In the genomic region with DNA sequence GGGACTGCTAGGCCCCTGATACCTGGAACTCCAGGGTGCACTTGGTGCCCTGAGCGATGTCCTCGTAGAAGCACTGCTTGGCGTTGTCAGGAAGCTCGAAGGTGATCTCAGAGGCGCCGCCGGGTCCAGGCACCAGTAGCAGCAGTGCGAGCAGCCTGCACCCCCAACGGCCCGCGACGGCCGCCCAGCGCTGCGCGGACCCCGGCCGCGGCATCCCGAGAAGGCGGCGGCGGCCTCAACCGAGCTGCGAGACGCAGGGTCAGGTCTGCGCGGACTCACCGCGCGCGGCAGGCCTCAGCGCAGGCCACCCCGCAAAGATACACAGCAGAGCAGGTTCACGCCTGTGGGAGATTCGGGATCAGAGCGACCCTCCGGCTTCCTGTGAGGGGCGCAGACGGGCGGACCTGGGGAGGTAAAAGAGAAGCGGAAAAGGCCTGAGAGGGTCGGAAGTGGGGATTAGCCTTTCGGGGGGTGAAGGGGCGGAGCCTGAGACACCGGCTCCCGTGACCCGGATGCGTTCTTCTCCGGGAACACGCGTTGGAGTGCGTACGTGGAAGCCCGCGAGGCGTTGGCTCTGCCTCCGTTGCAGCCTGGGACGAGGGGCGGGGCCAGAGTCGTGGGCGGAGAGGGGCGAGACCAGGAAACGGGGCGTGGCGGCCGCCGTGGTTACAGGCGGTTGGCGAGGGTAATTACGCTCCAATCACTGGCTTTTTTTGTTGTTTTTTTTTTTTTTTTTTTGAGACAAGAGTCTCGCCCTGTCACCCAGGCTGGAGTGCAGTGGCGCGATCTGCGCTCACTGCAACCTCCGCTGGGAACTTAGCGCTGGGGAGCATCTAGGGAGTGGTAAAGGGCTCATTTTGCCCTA, we compare ENCODE assay signal across 1 cellular context.
TF ChIP-seq lines count a peak whose summit lies in the region.

A gene (minus strand): TSS at position 458 of the 865 bp plus-strand sequence. CDS start 244 bp downstream, at position 214.

TF ChIP-seq in HepG2, 621 proteins besides CTCF, POLR2A, EP300 and RAD21 (continued from another document and continues in another):
- TF ChIP-seq, protein P1, sequence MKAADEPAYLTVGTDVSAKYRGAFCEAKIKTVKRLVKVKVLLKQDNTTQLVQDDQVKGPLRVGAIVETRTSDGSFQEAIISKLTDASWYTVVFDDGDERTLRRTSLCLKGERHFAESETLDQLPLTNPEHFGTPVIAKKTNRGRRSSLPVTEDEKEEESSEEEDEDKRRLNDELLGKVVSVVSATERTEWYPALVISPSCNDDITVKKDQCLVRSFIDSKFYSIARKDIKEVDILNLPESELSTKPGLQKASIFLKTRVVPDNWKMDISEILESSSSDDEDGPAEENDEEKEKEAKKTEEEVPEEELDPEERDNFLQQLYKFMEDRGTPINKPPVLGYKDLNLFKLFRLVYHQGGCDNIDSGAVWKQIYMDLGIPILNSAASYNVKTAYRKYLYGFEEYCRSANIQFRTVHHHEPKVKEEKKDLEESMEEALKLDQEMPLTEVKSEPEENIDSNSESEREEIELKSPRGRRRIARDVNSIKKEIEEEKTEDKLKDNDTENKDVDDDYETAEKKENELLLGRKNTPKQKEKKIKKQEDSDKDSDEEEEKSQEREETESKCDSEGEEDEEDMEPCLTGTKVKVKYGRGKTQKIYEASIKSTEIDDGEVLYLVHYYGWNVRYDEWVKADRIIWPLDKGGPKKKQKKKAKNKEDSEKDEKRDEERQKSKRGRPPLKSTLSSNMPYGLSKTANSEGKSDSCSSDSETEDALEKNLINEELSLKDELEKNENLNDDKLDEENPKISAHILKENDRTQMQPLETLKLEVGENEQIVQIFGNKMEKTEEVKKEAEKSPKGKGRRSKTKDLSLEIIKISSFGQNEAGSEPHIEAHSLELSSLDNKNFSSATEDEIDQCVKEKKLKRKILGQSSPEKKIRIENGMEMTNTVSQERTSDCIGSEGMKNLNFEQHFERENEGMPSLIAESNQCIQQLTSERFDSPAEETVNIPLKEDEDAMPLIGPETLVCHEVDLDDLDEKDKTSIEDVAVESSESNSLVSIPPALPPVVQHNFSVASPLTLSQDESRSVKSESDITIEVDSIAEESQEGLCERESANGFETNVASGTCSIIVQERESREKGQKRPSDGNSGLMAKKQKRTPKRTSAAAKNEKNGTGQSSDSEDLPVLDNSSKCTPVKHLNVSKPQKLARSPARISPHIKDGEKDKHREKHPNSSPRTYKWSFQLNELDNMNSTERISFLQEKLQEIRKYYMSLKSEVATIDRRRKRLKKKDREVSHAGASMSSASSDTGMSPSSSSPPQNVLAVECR (CRISPR knock-in tag; IDR thresholded peaks at IDR 0.05; ENCODE audit: borderline replicate concordance), result peak; percentile 92; the same call in 1 of the 2 replicates
- TF ChIP-seq SAP130 (CRISPR knock-in tag; IDR thresholded peaks at IDR 0.05; ENCODE audit: low read depth) (peak; percentile 96), ZNF33B (CRISPR knock-in tag; IDR thresholded peaks at IDR 0.05) (peak; percentile 77; the same call in 1 of the 2 replicates), SALL1 (CRISPR knock-in tag; IDR thresholded peaks at IDR 0.05) (peak; percentile 86), MXD4 (CRISPR knock-in tag; IDR thresholded peaks at IDR 0.05) (peak; percentile 42; the same call in 1 of the 2 replicates), ZNF614 (CRISPR knock-in tag; IDR thresholded peaks at IDR 0.05; ENCODE audit: borderline replicate concordance) (peak; percentile 67), KLF16 (CRISPR knock-in tag; IDR thresholded peaks at IDR 0.05) (peak; percentile 47 to 85; a peak in 2 of 4 replicates), ZNF225 (CRISPR knock-in tag; IDR thresholded peaks at IDR 0.05) (peak; percentile 83; the same call in 1 of the 2 replicates), ZZZ3 (CRISPR knock-in tag; IDR thresholded peaks at IDR 0.05; ENCODE audit: borderline replicate concordance) (no peak; the same call in 1 of the 2 replicates), ZNF619 (CRISPR knock-in tag; IDR thresholded peaks at IDR 0.05) (peak; percentile 59; the same call in 1 of the 2 replicates), NONO (IDR thresholded peaks at IDR 0.05) (no peak), NONO (CRISPR knock-in tag; conservative IDR thresholded peaks at IDR 0.05) (peak; percentile 74), ATF1 (CRISPR knock-in tag; IDR thresholded peaks at IDR 0.05) (peak; percentile 76), ZNF468 (CRISPR knock-in tag; IDR thresholded peaks at IDR 0.05) (no peak), KAT7 (CRISPR knock-in tag; IDR thresholded peaks at IDR 0.05; ENCODE audit: borderline replicate concordance) (peak; percentile 88), ZFP82 (CRISPR knock-in tag; IDR thresholded peaks at IDR 0.05; ENCODE audit: borderline replicate concordance) (peak; percentile 90), PTBP1 (IDR thresholded peaks at IDR 0.05; ENCODE audit: low read depth, low read length, poor library complexity, severe bottlenecking) (no peak), CENPX (CRISPR knock-in tag; IDR thresholded peaks at IDR 0.05) (no peak), ELF3 (CRISPR knock-in tag; IDR thresholded peaks at IDR 0.05) (peak; percentile 87), ZNF792 (CRISPR knock-in tag; IDR thresholded peaks at IDR 0.05) (0 out of 2 replicates have a peak, but pooled peaks have one; percentile 25), NFYC (CRISPR knock-in tag; IDR thresholded peaks at IDR 0.05) (peak; percentile 73), ZNF138 (CRISPR knock-in tag; IDR thresholded peaks at IDR 0.05; ENCODE audit: low read depth) (peak; percentile 66; the same call in 1 of the 2 replicates), SMARCC2 (IDR thresholded peaks at IDR 0.05) (no peak), EED (CRISPR knock-in tag; IDR thresholded peaks at IDR 0.05) (peak; percentile 92; the same call in 1 of the 2 replicates), AGO2 (optimal IDR thresholded peaks at IDR 0.05; ENCODE audit: low read depth, low read length) (peak; percentile 92), SKI (IDR thresholded peaks at IDR 0.05; ENCODE audit: partially characterized antibody) (peak; percentile 31)
- TF ChIP-seq, protein P2, sequence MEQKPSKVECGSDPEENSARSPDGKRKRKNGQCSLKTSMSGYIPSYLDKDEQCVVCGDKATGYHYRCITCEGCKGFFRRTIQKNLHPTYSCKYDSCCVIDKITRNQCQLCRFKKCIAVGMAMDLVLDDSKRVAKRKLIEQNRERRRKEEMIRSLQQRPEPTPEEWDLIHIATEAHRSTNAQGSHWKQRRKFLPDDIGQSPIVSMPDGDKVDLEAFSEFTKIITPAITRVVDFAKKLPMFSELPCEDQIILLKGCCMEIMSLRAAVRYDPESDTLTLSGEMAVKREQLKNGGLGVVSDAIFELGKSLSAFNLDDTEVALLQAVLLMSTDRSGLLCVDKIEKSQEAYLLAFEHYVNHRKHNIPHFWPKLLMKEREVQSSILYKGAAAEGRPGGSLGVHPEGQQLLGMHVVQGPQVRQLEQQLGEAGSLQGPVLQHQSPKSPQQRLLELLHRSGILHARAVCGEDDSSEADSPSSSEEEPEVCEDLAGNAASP (CRISPR knock-in tag; IDR thresholded peaks at IDR 0.05; ENCODE audit: borderline replicate concordance), result no peak; the same call in 1 of the 2 replicates
- TF ChIP-seq, protein P3, sequence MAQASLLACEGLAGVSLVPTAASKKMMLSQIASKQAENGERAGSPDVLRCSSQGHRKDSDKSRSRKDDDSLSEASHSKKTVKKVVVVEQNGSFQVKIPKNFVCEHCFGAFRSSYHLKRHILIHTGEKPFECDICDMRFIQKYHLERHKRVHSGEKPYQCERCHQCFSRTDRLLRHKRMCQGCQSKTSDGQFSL (CRISPR knock-in tag; IDR thresholded peaks at IDR 0.05), result peak; percentile 93
- TF ChIP-seq, protein P4, sequence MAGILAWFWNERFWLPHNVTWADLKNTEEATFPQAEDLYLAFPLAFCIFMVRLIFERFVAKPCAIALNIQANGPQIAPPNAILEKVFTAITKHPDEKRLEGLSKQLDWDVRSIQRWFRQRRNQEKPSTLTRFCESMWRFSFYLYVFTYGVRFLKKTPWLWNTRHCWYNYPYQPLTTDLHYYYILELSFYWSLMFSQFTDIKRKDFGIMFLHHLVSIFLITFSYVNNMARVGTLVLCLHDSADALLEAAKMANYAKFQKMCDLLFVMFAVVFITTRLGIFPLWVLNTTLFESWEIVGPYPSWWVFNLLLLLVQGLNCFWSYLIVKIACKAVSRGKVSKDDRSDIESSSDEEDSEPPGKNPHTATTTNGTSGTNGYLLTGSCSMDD (CRISPR knock-in tag; IDR thresholded peaks at IDR 0.05), result no peak
- TF ChIP-seq, protein P5, sequence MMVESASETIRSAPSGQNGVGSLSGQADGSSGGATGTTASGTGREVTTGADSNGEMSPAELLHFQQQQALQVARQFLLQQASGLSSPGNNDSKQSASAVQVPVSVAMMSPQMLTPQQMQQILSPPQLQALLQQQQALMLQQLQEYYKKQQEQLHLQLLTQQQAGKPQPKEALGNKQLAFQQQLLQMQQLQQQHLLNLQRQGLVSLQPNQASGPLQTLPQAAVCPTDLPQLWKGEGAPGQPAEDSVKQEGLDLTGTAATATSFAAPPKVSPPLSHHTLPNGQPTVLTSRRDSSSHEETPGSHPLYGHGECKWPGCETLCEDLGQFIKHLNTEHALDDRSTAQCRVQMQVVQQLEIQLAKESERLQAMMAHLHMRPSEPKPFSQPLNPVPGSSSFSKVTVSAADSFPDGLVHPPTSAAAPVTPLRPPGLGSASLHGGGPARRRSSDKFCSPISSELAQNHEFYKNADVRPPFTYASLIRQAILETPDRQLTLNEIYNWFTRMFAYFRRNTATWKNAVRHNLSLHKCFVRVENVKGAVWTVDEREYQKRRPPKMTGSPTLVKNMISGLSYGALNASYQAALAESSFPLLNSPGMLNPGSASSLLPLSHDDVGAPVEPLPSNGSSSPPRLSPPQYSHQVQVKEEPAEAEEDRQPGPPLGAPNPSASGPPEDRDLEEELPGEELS (CRISPR knock-in tag; IDR thresholded peaks at IDR 0.05), result peak; percentile 75
- TF ChIP-seq, protein P6, sequence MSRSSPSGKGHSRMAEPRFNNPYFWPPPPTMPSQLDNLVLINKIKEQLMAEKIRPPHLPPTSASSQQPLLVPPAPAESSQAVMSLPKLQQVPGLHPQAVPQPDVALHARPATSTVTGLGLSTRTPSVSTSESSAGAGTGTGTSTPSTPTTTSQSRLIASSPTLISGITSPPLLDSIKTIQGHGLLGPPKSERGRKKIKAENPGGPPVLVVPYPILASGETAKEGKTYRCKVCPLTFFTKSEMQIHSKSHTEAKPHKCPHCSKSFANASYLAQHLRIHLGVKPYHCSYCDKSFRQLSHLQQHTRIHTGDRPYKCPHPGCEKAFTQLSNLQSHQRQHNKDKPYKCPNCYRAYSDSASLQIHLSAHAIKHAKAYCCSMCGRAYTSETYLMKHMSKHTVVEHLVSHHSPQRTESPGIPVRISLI (CRISPR knock-in tag; IDR thresholded peaks at IDR 0.05; ENCODE audit: borderline replicate concordance), result peak; percentile 98
- TF ChIP-seq, protein P7, sequence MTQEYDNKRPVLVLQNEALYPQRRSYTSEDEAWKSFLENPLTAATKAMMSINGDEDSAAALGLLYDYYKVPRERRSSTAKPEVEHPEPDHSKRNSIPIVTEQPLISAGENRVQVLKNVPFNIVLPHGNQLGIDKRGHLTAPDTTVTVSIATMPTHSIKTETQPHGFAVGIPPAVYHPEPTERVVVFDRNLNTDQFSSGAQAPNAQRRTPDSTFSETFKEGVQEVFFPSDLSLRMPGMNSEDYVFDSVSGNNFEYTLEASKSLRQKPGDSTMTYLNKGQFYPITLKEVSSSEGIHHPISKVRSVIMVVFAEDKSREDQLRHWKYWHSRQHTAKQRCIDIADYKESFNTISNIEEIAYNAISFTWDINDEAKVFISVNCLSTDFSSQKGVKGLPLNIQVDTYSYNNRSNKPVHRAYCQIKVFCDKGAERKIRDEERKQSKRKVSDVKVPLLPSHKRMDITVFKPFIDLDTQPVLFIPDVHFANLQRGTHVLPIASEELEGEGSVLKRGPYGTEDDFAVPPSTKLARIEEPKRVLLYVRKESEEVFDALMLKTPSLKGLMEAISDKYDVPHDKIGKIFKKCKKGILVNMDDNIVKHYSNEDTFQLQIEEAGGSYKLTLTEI (CRISPR knock-in tag; conservative IDR thresholded peaks at IDR 0.05), result no peak
- TF ChIP-seq, protein P8, sequence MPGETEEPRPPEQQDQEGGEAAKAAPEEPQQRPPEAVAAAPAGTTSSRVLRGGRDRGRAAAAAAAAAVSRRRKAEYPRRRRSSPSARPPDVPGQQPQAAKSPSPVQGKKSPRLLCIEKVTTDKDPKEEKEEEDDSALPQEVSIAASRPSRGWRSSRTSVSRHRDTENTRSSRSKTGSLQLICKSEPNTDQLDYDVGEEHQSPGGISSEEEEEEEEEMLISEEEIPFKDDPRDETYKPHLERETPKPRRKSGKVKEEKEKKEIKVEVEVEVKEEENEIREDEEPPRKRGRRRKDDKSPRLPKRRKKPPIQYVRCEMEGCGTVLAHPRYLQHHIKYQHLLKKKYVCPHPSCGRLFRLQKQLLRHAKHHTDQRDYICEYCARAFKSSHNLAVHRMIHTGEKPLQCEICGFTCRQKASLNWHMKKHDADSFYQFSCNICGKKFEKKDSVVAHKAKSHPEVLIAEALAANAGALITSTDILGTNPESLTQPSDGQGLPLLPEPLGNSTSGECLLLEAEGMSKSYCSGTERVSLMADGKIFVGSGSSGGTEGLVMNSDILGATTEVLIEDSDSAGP (CRISPR knock-in tag; IDR thresholded peaks at IDR 0.05; ENCODE audit: borderline replicate concordance), result peak; percentile 93
- TF ChIP-seq, protein P9, sequence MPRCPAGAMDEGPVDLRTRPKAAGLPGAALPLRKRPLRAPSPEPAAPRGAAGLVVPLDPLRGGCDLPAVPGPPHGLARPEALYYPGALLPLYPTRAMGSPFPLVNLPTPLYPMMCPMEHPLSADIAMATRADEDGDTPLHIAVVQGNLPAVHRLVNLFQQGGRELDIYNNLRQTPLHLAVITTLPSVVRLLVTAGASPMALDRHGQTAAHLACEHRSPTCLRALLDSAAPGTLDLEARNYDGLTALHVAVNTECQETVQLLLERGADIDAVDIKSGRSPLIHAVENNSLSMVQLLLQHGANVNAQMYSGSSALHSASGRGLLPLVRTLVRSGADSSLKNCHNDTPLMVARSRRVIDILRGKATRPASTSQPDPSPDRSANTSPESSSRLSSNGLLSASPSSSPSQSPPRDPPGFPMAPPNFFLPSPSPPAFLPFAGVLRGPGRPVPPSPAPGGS (CRISPR knock-in tag; IDR thresholded peaks at IDR 0.05), result peak; percentile 89; the same call in 1 of the 2 replicates
- TF ChIP-seq, protein P10, sequence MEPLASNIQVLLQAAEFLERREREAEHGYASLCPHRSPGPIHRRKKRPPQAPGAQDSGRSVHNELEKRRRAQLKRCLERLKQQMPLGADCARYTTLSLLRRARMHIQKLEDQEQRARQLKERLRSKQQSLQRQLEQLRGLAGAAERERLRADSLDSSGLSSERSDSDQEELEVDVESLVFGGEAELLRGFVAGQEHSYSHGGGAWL (CRISPR knock-in tag; IDR thresholded peaks at IDR 0.05), result peak; percentile 89
- TF ChIP-seq, protein P11, sequence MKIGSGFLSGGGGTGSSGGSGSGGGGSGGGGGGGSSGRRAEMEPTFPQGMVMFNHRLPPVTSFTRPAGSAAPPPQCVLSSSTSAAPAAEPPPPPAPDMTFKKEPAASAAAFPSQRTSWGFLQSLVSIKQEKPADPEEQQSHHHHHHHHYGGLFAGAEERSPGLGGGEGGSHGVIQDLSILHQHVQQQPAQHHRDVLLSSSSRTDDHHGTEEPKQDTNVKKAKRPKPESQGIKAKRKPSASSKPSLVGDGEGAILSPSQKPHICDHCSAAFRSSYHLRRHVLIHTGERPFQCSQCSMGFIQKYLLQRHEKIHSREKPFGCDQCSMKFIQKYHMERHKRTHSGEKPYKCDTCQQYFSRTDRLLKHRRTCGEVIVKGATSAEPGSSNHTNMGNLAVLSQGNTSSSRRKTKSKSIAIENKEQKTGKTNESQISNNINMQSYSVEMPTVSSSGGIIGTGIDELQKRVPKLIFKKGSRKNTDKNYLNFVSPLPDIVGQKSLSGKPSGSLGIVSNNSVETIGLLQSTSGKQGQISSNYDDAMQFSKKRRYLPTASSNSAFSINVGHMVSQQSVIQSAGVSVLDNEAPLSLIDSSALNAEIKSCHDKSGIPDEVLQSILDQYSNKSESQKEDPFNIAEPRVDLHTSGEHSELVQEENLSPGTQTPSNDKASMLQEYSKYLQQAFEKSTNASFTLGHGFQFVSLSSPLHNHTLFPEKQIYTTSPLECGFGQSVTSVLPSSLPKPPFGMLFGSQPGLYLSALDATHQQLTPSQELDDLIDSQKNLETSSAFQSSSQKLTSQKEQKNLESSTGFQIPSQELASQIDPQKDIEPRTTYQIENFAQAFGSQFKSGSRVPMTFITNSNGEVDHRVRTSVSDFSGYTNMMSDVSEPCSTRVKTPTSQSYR (CRISPR knock-in tag; IDR thresholded peaks at IDR 0.05; ENCODE audit: borderline replicate concordance), result no peak
